Comparison of ENCODE assay signal across 9 cellular contexts in genomic region chr9:37575511-37575914, GRCh38. TPM values are rescaled to one million over a fixed set of nuclear protein-coding genes. Genes with fewer than 3 reads are reported as not detected.
DNase-seq lines count a peak whose midpoint lies in the region; ATAC-seq and TF ChIP-seq lines count a peak whose summit lies in the region.
"Had no signal": no experiment of that assay in that cellular context is flagged by ENCODE, and none has a peak within 500 bp of the region (broad histone marks: within the 10 kb centered on the region; RNA-seq: fewer than 3 reads in every experiment).

No MANE protein-coding gene starts in this region.

- intact Hi-C loops in testis (cut with DNase I; ENCODE audit: low total_unique reads): no loop called here

- no peak for DNase-seq in AG10803 (ENCODE audit: low read depth)
- peak; percentile 20 for DNase-seq in astrocyte of the hippocampus (ENCODE audit: low read depth, low spot score)
- DNase-seq in left lobe of liver (ENCODE audit: low spot score): no peak
- no peak for DNase-seq in testis
- no peak for DNase-seq in erythroblast (lab: John Stamatoyannopoulos, UW)
- DNase-seq in SW480 (ENCODE audit: low spot score): no peak

- TF ChIP-seq CTCF in AG10803 (conservative IDR thresholded peaks at IDR 0.05; ENCODE audit: low read length) (no peak), testis (IDR thresholded peaks at IDR 0.05) (no peak)

- H3K27ac ChIP-seq in testis: peak overlapping the region; percentile 66 to 81

- peaks cover 19% of the 10 kb centered on the region for H3K4me1 ChIP-seq in testis

- no peaks in the 10 kb centered on the region for H3K9me3 ChIP-seq in testis
- H3K9me3 ChIP-seq: HAP-1 had no signal

- TF ChIP-seq POLR2A in testis (IDR thresholded peaks at IDR 0.05): no peak
- no peak for TF ChIP-seq POLR2A in erythroblast (IDR thresholded peaks at IDR 0.05; ENCODE audit: low read length)

- WGBS in testis, 2 donors: 1 to 5% methylated on average over 5 of the region's 5 CpGs

- ATAC-seq in GM19372 (IDR thresholded peaks at IDR 0.05; ENCODE audit: low read depth, unreplicated experiment) (peak; percentile 36), HG03442 (IDR thresholded peaks at IDR 0.05; ENCODE audit: unreplicated experiment) (peak; percentile 38), left lobe of liver (peak; percentile 43)

- no peaks in the 10 kb centered on the region for H3K27me3 ChIP-seq in testis

- H3K4me3 ChIP-seq in AG10803 (ENCODE audit: low read length) (peak overlapping the region; percentile 66), testis (peak overlapping the region; percentile 78 to 80)
- H3K4me3 ChIP-seq: HAP-1 had no signal

- H3K36me3 ChIP-seq in testis (ENCODE audit: low read depth, missing control alignments): no peaks in the 10 kb centered on the region

RNA-seq across cellular contexts. Expression of gene FBXO10, which starts 0.7 kb away (rescaled TPM):
- total RNA-seq in left lobe of liver (3.4 TPM), testis (10 to 100 TPM; 28.3 to 31.7 TPM)
- polyA plus RNA-seq in testis (ENCODE audit: insufficient read depth, low read depth, low replicate concordance): 28.7 TPM

RNA-seq across cellular contexts. Expression of gene TOMM5, which starts 16.9 kb away (rescaled TPM):
- total RNA-seq in left lobe of liver (35.4 TPM), testis (100 to 1,000 TPM in 1 of 2 donors, 10 to 100 TPM in 1; 96.5 to 113 TPM)
- polyA plus RNA-seq in testis (ENCODE audit: insufficient read depth, low read depth, low replicate concordance): 126 TPM
